ENCODE assay signal across 1 cellular context in the genomic region with DNA sequence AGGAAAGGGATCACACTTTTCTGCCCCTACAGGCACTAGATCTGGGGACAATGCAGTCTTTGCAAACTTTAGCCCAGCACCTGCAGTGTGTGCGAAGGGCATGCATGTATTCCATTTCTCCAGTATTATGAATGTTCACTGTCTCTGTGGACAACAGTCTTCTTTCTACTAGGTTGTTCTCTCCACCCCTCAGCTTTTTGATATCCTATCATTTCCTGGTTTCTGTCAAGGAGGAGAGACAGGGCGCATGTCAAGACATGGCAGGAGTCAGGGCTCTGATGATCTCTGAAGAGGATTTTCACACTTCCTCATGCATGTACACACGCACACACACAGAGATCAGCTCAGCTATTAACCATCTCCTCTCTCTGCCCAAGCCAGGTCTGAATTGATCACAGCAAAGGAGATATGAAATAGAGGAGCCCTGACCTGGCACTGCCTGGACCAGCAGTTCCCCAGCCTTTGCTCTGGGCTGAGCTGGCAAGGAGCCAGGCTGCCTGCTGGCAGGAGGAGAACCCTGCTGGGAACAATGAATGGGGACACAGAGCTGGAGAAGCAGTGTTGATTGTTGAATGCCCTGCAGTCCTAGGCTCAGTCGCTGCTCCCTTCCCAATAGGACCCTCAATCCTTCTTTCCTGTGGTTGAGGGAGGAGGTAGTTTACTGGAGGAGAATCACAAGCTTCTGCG.
TF ChIP-seq lines count a peak whose summit lies in the region.

No MANE protein-coding gene starts in this region.

TF ChIP-seq in HEK293, 187 proteins besides CTCF, POLR2A, EP300 and RAD21 (continued from another document):
- TF ChIP-seq ZNF488 (tag by site-specific recombination; IDR thresholded peaks at IDR 0.05) (no peak), ZNF341 (tag by site-specific recombination; IDR thresholded peaks at IDR 0.05; ENCODE audit: low read depth) (no peak)
TF ChIP-seq in HEK293: peak in this region for 14.
